8 cellular contexts compared by ENCODE assay signal in the genomic region with DNA sequence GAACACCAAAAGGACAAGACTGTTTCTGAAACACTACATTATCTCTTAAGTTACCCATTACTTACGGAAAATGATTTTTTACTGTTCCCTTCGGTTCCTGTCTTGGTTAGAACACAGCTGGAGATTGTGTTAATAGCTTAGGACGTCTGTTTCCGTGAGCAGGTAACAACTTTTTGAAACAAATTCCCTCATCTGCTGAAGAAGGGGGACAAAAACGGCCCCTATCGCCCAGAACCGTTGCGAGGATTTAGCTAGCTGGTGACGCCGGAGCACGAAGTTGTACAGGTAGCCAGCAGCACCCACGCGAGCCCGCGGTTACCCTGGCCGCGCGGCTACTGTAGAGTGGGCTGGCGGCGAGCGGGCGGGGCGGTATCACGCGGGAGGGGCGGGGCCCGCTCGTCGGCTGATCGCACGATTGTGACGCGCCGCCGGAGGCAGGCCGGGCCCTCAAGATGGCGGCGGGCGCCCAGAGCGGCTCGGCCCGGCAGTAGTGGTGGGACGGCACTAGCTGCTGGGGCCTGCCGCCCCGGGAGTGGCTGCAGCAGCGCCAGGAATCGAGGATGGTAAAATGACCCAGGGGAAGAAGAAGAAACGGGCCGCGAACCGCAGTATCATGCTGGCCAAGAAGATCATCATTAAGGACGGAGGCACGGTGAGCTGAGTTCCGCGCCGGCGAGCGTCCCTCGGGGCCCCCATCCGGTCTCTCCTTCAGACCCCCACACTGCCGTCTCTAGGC.
A peak's percentile ranks its signal among the peaks of the same experiment; 100 is the strongest.
DNase-seq lines count a peak whose midpoint lies in the region; ATAC-seq, FAIRE-seq and TF ChIP-seq lines count a peak whose summit lies in the region.

No MANE protein-coding gene starts in this region.

- peak overlapping the region; percentile 94 to 98 for H3K4me3 ChIP-seq in right atrium auricular region

- H3K4me1 ChIP-seq in right atrium auricular region = peaks cover 0 to 42% of the 10 kb centered on the region in 2 donors

- FAIRE-seq in urothelium cell line (lab: Jason Lieb, UNC) = peak; percentile 86

- in situ Hi-C loops in GM13977 (cut with MboI; ENCODE audit: low pct_unique_long_range_greater_than_20kb, low sequenced_read_pairs, unreplicated experiment) = loop anchor here (10.0 kb wide), 1 partner anchor 223 kb away; no protein-coding TSS in a partner anchor

- TF ChIP-seq CTCF in GM13977 (IDR thresholded peaks at IDR 0.05; ENCODE audit: extremely low read depth, insufficient read depth, missing control alignments) (no peak), right atrium auricular region (IDR thresholded peaks at IDR 0.05) (no peak)

- peak; percentile 91 for ATAC-seq in HG02763 (IDR thresholded peaks at IDR 0.05; ENCODE audit: unreplicated experiment)

- H3K9me3 ChIP-seq in right atrium auricular region = no peaks in the 10 kb centered on the region

- H3K27me3 ChIP-seq in right atrium auricular region = no peaks in the 10 kb centered on the region

- H3K27ac ChIP-seq in right atrium auricular region = peak overlapping the region; percentile 99

- DNase-seq in GM13977 (ENCODE audit: low spot score) (peak; percentile 93), NCI-H128 (lab: John Stamatoyannopoulos, UW; ENCODE audit: unreplicated experiment) (peak; percentile 64), T-helper 1 cell (peak; percentile 77 to 91 (median 85)), amniotic stem cell (lab: John Stamatoyannopoulos, UW) (peak; percentile 67), right atrium auricular region (ENCODE audit: low spot score) (peak; percentile 90), pulmonary artery endothelial cell (ENCODE audit: low read depth, low spot score) (peak; percentile 58), urothelium cell line (ENCODE audit: low spot score) (peak; percentile 93)

- H3K36me3 ChIP-seq in right atrium auricular region = no peaks in the 10 kb centered on the region

Comparison
In these comparisons a context has a peak if more than half of its experiments do, and no peak if none do; other contexts are left out.
1. Peak in every context shown above with its lines: DNase-seq, ATAC-seq, H3K4me3 ChIP-seq and H3K27ac ChIP-seq.